In the genomic region with DNA sequence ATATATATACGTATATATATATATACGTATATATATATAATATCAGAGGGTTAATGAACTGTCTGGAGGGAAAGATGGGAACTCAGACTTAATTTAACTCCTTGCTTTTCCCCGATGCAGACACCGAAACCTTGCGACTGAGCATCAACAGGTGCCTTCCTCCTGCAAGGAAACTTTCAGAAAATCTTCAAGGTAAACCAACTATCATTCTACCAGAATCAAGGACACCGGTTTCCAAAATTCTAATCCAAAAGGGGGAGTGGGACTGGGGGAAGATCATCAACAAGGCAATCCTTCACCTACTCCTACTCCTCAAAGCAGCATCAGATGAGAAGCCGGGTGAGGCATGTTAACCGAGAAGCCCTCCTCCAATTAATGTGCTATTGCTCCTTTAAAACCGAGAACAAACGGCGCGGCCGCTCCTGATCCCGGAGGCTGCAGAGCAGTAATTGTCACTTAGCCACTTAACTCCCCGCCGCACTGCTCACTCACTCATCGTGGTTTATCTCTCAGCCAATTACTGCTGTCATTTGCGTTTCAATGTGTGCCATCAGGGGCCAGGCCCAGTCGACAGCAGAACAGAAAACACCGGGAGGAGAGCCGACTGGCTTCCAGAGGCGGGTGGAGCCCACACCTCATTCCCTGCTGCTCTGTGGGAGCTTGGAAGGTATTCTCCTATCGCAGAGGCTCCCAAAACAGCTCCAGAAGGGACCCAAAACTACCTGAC, we compare ENCODE assay signal across 1 cellular context.
TF ChIP-seq lines count a peak whose summit lies in the region.

No MANE protein-coding gene starts in this region.

TF ChIP-seq in IMR-90, 13 proteins besides CTCF, POLR2A, EP300 and RAD21 (continued from another document):
- TF ChIP-seq, protein P1, sequence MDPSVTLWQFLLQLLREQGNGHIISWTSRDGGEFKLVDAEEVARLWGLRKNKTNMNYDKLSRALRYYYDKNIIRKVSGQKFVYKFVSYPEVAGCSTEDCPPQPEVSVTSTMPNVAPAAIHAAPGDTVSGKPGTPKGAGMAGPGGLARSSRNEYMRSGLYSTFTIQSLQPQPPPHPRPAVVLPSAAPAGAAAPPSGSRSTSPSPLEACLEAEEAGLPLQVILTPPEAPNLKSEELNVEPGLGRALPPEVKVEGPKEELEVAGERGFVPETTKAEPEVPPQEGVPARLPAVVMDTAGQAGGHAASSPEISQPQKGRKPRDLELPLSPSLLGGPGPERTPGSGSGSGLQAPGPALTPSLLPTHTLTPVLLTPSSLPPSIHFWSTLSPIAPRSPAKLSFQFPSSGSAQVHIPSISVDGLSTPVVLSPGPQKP (IDR thresholded peaks at IDR 0.05; ENCODE audit: borderline replicate concordance, low read depth, low read length) = no peak
- TF ChIP-seq MXI1 (IDR thresholded peaks at IDR 0.05; ENCODE audit: borderline replicate concordance, low read depth, low read length) (no peak), NFE2L2 (IDR thresholded peaks at IDR 0.05; ENCODE audit: low read depth, low read length) (no peak)
